Comparison of ENCODE assay signal across 17 cellular contexts in the genomic region with DNA sequence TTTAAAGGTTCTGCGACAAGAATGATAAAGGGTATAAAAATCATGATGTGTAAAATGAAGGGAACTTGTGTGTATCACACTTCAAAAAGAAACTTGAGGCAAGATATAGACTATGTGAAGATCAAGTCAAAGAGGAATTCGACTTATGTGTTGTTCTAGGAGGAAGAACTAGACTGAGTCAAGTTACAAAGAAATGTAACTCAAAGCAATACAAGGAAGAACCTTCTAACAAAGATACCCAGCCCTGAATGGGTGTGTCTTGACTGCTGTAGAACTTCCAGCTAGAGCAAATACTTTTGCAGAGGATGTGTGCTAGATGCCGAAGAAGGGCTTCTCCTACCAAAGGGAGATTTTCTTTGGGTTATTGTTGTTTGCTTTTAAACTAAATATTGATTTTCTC. TPM values are rescaled to one million over a fixed set of nuclear protein-coding genes. Genes with fewer than 3 reads are reported as not detected.
DNase-seq lines count a peak whose midpoint lies in the region; ATAC-seq, FAIRE-seq and TF ChIP-seq lines count a peak whose summit lies in the region.
"Had no signal": no experiment of that assay in that cellular context is flagged by ENCODE, and none has a peak within 500 bp of the region (broad histone marks: within the 10 kb centered on the region; RNA-seq: fewer than 3 reads in every experiment).

No MANE protein-coding gene starts in this region.

- TF ChIP-seq CTCF in natural killer cell (IDR thresholded peaks at IDR 0.05) (no peak), hepatocyte (IDR thresholded peaks at IDR 0.05; ENCODE audit: poor library complexity) (no peak), type B pancreatic cell (conservative IDR thresholded peaks at IDR 0.05) (no peak), gastroesophageal sphincter (IDR thresholded peaks at IDR 0.05) (no peak)

- no peak for ATAC-seq in natural killer cell treated with Interleukin-12 subunit alpha and Interleukin-12 subunit beta and Interleukin-15 and Interleukin-18, amount 100 ng/mL, for 72 hours
- ATAC-seq in natural killer cell: no peak
- no peak for ATAC-seq in gastroesophageal sphincter
- ATAC-seq: Panc1 had no signal

- H4K20me1 ChIP-seq in hepatocyte (ENCODE audit: insufficient read depth, poor library complexity, severe bottlenecking): no peaks in the 10 kb centered on the region

- no peak overlapping the region for H3K27ac ChIP-seq in hepatocyte
- H3K27ac ChIP-seq in gastroesophageal sphincter: no peak overlapping the region
- H3K27ac ChIP-seq: thyroid gland had no signal

- H3K4me3 Mint-ChIP-seq in natural killer cell treated with Interleukin-12 subunit alpha and Interleukin-12 subunit beta and Interleukin-15 and Interleukin-18, amount 100 ng/mL, for 72 hours: peak overlapping the region; percentile 28
- no peak overlapping the region for H3K4me3 Mint-ChIP-seq in natural killer cell
- H3K4me3 Mint-ChIP-seq in activated CD4-positive, alpha-beta memory T cell treated with anti-CD3 and anti-CD28 coated beads, Interleukin-2, amount 10 ng/mL, durations not matched to agents 7 days and 5 days: no peak overlapping the region
- H3K4me3 Mint-ChIP-seq in type B pancreatic cell: peak overlapping the region; percentile 65

- no peak for DNase-seq in natural killer cell treated with Interleukin-12 subunit alpha and Interleukin-12 subunit beta and Interleukin-15 and Interleukin-18, amount 100 ng/mL, for 72 hours (ENCODE audit: low spot score)
- DNase-seq in natural killer cell: no peak
- no peak for DNase-seq in activated CD4-positive, alpha-beta memory T cell treated with anti-CD3 and anti-CD28 coated beads, Interleukin-2, amount 10 ng/mL, durations not matched to agents 7 days and 5 days
- DNase-seq in hepatocyte (ENCODE audit: low spot score): no peak
- no peak for DNase-seq in type B pancreatic cell (ENCODE audit: extremely low spot score, unreplicated experiment)
- no peak for DNase-seq in occipital lobe (lab: John Stamatoyannopoulos, UW)
- no peak for DNase-seq in H54 (ENCODE audit: insufficient read length, low spot score)
- DNase-seq: activated naive CD4-positive, alpha-beta T cell; BE2C; hippocampal formation; NCI-H2081; NCI-H69; SK-N-SH; thyroid gland had no signal

- H3K9me3 Mint-ChIP-seq in natural killer cell treated with Interleukin-12 subunit alpha and Interleukin-12 subunit beta and Interleukin-15 and Interleukin-18, amount 100 ng/mL, for 72 hours: no peaks in the 10 kb centered on the region
- H3K9me3 Mint-ChIP-seq in natural killer cell: no peaks in the 10 kb centered on the region
- peaks cover 3% of the 10 kb centered on the region for H3K9me3 Mint-ChIP-seq in activated CD4-positive, alpha-beta memory T cell treated with anti-CD3 and anti-CD28 coated beads, Interleukin-2, amount 10 ng/mL, durations not matched to agents 7 days and 5 days
- H3K9me3 Mint-ChIP-seq in type B pancreatic cell: no peaks in the 10 kb centered on the region
- H3K9me3 Mint-ChIP-seq: mesothelial cell of epicardium had no signal

- H3K27me3 Mint-ChIP-seq in natural killer cell treated with Interleukin-12 subunit alpha and Interleukin-12 subunit beta and Interleukin-15 and Interleukin-18, amount 100 ng/mL, for 72 hours: no peaks in the 10 kb centered on the region
- no peaks in the 10 kb centered on the region for H3K27me3 Mint-ChIP-seq in natural killer cell (ENCODE audit: low read depth in 2 of 2)
- H3K27me3 Mint-ChIP-seq in activated CD4-positive, alpha-beta memory T cell treated with anti-CD3 and anti-CD28 coated beads, Interleukin-2, amount 10 ng/mL, durations not matched to agents 7 days and 5 days: no peaks in the 10 kb centered on the region
- no peaks in the 10 kb centered on the region for H3K27me3 Mint-ChIP-seq in type B pancreatic cell

- no peak for TF ChIP-seq EP300 in gastroesophageal sphincter (IDR thresholded peaks at IDR 0.05)

- H3K9me2 ChIP-seq in hepatocyte (replicated peaks; ENCODE audit: insufficient read depth): no peaks in the 10 kb centered on the region
- H3K9me2 ChIP-seq: SK-N-SH had no signal

- peaks cover 12% of the 10 kb centered on the region for H3K4me1 ChIP-seq in hepatocyte (ENCODE audit: insufficient read depth)
- peaks cover 2 to 47% (median 5%) of the 10 kb centered on the region in 3 donors for H3K4me1 ChIP-seq in gastroesophageal sphincter
- H3K4me1 ChIP-seq: BE2C had no signal

- no peak for TF ChIP-seq POLR2A in gastroesophageal sphincter (IDR thresholded peaks at IDR 0.05)
- TF ChIP-seq POLR2A in H54 (IDR thresholded peaks at IDR 0.05; ENCODE audit: low read depth, low read length): no peak

- peaks cover 25 to 32% of the 10 kb centered on the region in 2 donors for H3K4me1 Mint-ChIP-seq in natural killer cell treated with Interleukin-12 subunit alpha and Interleukin-12 subunit beta and Interleukin-15 and Interleukin-18, amount 100 ng/mL, for 72 hours (ENCODE audit: low read depth in 2 of 2)
- peaks cover 20 to 25% of the 10 kb centered on the region in 2 donors for H3K4me1 Mint-ChIP-seq in natural killer cell
- H3K4me1 Mint-ChIP-seq in activated CD4-positive, alpha-beta memory T cell treated with anti-CD3 and anti-CD28 coated beads, Interleukin-2, amount 10 ng/mL, durations not matched to agents 7 days and 5 days: peaks cover 33% of the 10 kb centered on the region
- peaks cover 29% of the 10 kb centered on the region for H3K4me1 Mint-ChIP-seq in type B pancreatic cell (ENCODE audit: unreplicated experiment)

- no peak for FAIRE-seq in H54 (lab: Jason Lieb, UNC)

- CTCF ChIA-PET in activated CD4-positive, alpha-beta memory T cell treated with anti-CD3 and anti-CD28 coated beads, Interleukin-2, amount 10 ng/mL, durations not matched to agents 7 days and 5 days (lab: Charles Lee): no interaction called here

- H3K9me3 ChIP-seq in hepatocyte (ENCODE audit: low read depth) (no peaks in the 10 kb centered on the region), gastroesophageal sphincter (no peaks in the 10 kb centered on the region)
- H3K9me3 ChIP-seq: BE2C, SK-N-SH, thyroid gland had no signal

- H3K27ac Mint-ChIP-seq in natural killer cell treated with Interleukin-12 subunit alpha and Interleukin-12 subunit beta and Interleukin-15 and Interleukin-18, amount 100 ng/mL, for 72 hours: no peak overlapping the region
- H3K27ac Mint-ChIP-seq in natural killer cell: no peak overlapping the region
- H3K27ac Mint-ChIP-seq in activated CD4-positive, alpha-beta memory T cell treated with anti-CD3 and anti-CD28 coated beads, Interleukin-2, amount 10 ng/mL, durations not matched to agents 7 days and 5 days: peak overlapping the region; percentile 0
- H3K27ac Mint-ChIP-seq in type B pancreatic cell: peak overlapping the region; percentile 80
- H3K27ac Mint-ChIP-seq: mesothelial cell of epicardium had no signal

- H2AFZ ChIP-seq in hepatocyte: no peak overlapping the region

- H3K79me2 ChIP-seq in hepatocyte: peaks cover 72% of the 10 kb centered on the region

- POLR2A ChIA-PET in activated CD4-positive, alpha-beta memory T cell treated with anti-CD3 and anti-CD28 coated beads, Interleukin-2, amount 10 ng/mL, durations not matched to agents 7 days and 5 days (lab: Charles Lee): no interaction called here

- H3K36me3 Mint-ChIP-seq in natural killer cell treated with Interleukin-12 subunit alpha and Interleukin-12 subunit beta and Interleukin-15 and Interleukin-18, amount 100 ng/mL, for 72 hours: no peaks in the 10 kb centered on the region
- H3K36me3 Mint-ChIP-seq in natural killer cell (no peaks in the 10 kb centered on the region), type B pancreatic cell (peaks cover 16% of the 10 kb centered on the region)
- H3K36me3 Mint-ChIP-seq in activated CD4-positive, alpha-beta memory T cell treated with anti-CD3 and anti-CD28 coated beads, Interleukin-2, amount 10 ng/mL, durations not matched to agents 7 days and 5 days (ENCODE audit: low read depth): peaks cover 3% of the 10 kb centered on the region
- H3K36me3 Mint-ChIP-seq: mesothelial cell of epicardium had no signal

- no peaks in the 10 kb centered on the region for H3K36me3 ChIP-seq in hepatocyte (replicated peaks; ENCODE audit: insufficient read depth, low read depth)
- H3K36me3 ChIP-seq in gastroesophageal sphincter: no peaks in the 10 kb centered on the region
- H3K36me3 ChIP-seq: BE2C, thyroid gland had no signal

- intact Hi-C loops in natural killer cell (cut with micrococcal nuclease): loop anchor here (10.0 kb wide), 1 partner anchor 962 kb away; a partner anchor contains a TSS

- H3K4me3 ChIP-seq in hepatocyte (no peak overlapping the region), gastroesophageal sphincter (no peak overlapping the region)
- H3K4me3 ChIP-seq: thyroid gland had no signal

- peak overlapping the region; percentile 90 for H3K4me2 ChIP-seq in hepatocyte

- H3K27me3 ChIP-seq in hepatocyte (no peaks in the 10 kb centered on the region), gastroesophageal sphincter (no peaks in the 10 kb centered on the region)
- H3K27me3 ChIP-seq: BE2C, thyroid gland had no signal

- 87% methylated on average over 3 of the region's 3 CpGs for WGBS in hepatocyte (ENCODE audit: low lambda C conversion rate, missing lambda C conversion rate)
- WGBS in gastroesophageal sphincter (ENCODE audit: low coverage in 1 of 2), 2 donors: 76 to 79% methylated on average over 2 to 3 of the region's 3 CpGs

RNA-seq across cellular contexts. Expression of a gene that starts 2.4 kb away (rescaled TPM):
- 1 to 10 TPM; 1.8 to 2.7 TPM for total RNA-seq in natural killer cell treated with Interleukin-12 subunit alpha and Interleukin-12 subunit beta and Interleukin-15 and Interleukin-18, amount 100 ng/mL, for 72 hours
- total RNA-seq in natural killer cell (1 to 10 TPM; 5.6 to 8.0 (median 7.5) TPM), hepatocyte (59.2 and 61.2 TPM in 2 replicates), type B pancreatic cell (ENCODE audit: low replicate concordance) (19.4 and 24.7 TPM in 2 replicates), gastroesophageal sphincter (10 to 100 TPM; 20.4 to 33.9 (median 28.7) TPM), occipital lobe (32.1 TPM)
- 1 to 10 TPM; 2.4 TPM for total RNA-seq in activated CD4-positive, alpha-beta memory T cell treated with anti-CD3 and anti-CD28 coated beads, Interleukin-2, amount 10 ng/mL, durations not matched to agents 7 days and 5 days
- 30.9 and 39.1 TPM in 2 replicates for polyA plus RNA-seq in hepatocyte

RNA-seq across cellular contexts. Expression of a gene that starts 3.7 kb away (rescaled TPM):
- total RNA-seq in natural killer cell treated with Interleukin-12 subunit alpha and Interleukin-12 subunit beta and Interleukin-15 and Interleukin-18, amount 100 ng/mL, for 72 hours: 1 to 10 TPM; 6.2 to 6.4 TPM
- total RNA-seq in natural killer cell (10 to 100 TPM; 19.7 to 24.7 (median 23.4) TPM), hepatocyte (7.9 and 11.0 TPM in 2 replicates), type B pancreatic cell (ENCODE audit: low replicate concordance) (5.8 and 9.1 TPM in 2 replicates), gastroesophageal sphincter (10 to 100 TPM in 2 of 4 donors, 1 to 10 TPM in 2; 7.0 to 18.5 (median 9.6) TPM), occipital lobe (12.9 TPM)
- 1 to 10 TPM; 5.6 to 6.2 TPM for total RNA-seq in activated CD4-positive, alpha-beta memory T cell treated with anti-CD3 and anti-CD28 coated beads, Interleukin-2, amount 10 ng/mL, durations not matched to agents 7 days and 5 days
- polyA plus RNA-seq in hepatocyte: 6.2 and 9.3 TPM in 2 replicates

Comparison
In these comparisons a context has a peak if more than half of its experiments do, and no peak if none do; other contexts are left out.
1. H3K4me3 Mint-ChIP-seq: peak in natural killer cell treated with Interleukin-12 subunit alpha and Interleukin-12 subunit beta and Interleukin-15 and Interleukin-18, amount 100 ng/mL, for 72 hours (single experiment) and type B pancreatic cell (single experiment); none in natural killer cell (single experiment) and activated CD4-positive, alpha-beta memory T cell treated with anti-CD3 and anti-CD28 coated beads, Interleukin-2, amount 10 ng/mL, durations not matched to agents 7 days and 5 days (single experiment).
2. H3K27ac Mint-ChIP-seq: peak in activated CD4-positive, alpha-beta memory T cell treated with anti-CD3 and anti-CD28 coated beads, Interleukin-2, amount 10 ng/mL, durations not matched to agents 7 days and 5 days (single experiment) and type B pancreatic cell (single experiment); none in natural killer cell treated with Interleukin-12 subunit alpha and Interleukin-12 subunit beta and Interleukin-15 and Interleukin-18, amount 100 ng/mL, for 72 hours (0 of 2) and natural killer cell (0 of 2).